ENCODE assay signal across 8 cellular contexts in the genomic region with DNA sequence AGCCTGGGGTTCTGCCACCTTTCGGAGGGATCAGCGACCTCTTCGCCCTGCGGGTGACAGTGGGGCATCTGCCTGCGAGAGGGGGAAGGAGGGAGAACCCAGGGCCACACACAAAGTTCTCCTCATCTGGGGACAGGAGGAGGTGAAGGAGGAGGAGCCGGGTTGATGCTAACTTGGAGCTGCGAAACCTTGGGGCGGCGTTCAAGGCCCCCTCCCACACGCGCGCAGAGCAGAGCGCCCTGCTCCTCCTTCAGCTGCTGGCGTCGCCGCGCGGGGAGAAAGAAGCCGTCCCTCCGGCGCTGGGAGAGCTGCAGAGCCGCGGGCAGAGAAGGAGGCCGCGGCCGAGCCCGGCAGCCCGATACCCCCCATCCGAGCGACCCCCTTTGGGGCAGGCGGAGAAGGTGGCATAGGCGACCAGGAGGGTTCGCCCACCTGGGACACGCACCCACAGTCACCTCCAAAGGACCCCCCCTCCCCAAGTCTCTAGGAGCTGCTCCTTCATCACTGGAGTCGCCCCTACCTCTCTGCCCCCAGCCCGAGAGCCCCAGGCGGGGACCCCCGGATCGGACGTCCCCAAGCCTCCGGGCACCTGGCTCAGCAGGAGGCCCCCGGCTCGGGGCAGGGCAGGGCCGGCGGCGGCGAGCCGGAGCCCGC. TPM values are rescaled to one million over a fixed set of nuclear protein-coding genes. Genes with fewer than 3 reads are reported as not detected.
A peak's percentile ranks its signal among the peaks of the same experiment; 100 is the strongest.
DNase-seq lines count a peak whose midpoint lies in the region; ATAC-seq and TF ChIP-seq lines count a peak whose summit lies in the region.

A gene with protein sequence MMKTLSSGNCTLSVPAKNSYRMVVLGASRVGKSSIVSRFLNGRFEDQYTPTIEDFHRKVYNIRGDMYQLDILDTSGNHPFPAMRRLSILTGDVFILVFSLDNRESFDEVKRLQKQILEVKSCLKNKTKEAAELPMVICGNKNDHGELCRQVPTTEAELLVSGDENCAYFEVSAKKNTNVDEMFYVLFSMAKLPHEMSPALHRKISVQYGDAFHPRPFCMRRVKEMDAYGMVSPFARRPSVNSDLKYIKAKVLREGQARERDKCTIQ (plus strand): TSS at position 232 of the 654 bp plus-strand sequence. CDS start 5,979 bp downstream, outside the sequence.

- H3K4me1 ChIP-seq in A673 (ENCODE audit: insufficient read depth, low read length, poor library complexity, severe bottlenecking) (peaks cover 45% of the 10 kb centered on the region), Peyer's patch (peaks cover 0 to 28% (median 7%) of the 10 kb centered on the region in 4 donors), spleen (peaks cover 0 to 46% (median 24%) of the 10 kb centered on the region in 6 donors)

- POLR2A ChIA-PET in A673 (lab: Charles Lee; ENCODE audit: low non-redundant PET), result no interaction called here

- H3K27me3 ChIP-seq in A673 (replicated peaks; ENCODE audit: insufficient read depth, low read depth, low read length, poor library complexity) (no peaks in the 10 kb centered on the region), Peyer's patch (no peaks in the 10 kb centered on the region), spleen (replicated peaks in 1 of 7) (peaks cover 0 to 79% (median 31%) of the 10 kb centered on the region in 7 donors)

- peak; percentile 73 for DNase-seq in A673 (ENCODE audit: low spot score)
- DNase-seq in Peyer's patch, result peak in 2 of 3 donors; percentile 61 to 63
- peak in 33 of 58 donors; percentile 14 to 80 (median 49) for DNase-seq in anterior cingulate cortex (lab: John Stamatoyannopoulos, UW)
- peak; percentile 63 for DNase-seq in iPS-NIHi11 (ENCODE audit: low spot score)
- DNase-seq in spleen, result no peak
- DNase-seq in amniotic stem cell (lab: John Stamatoyannopoulos, UW), result no peak

- H3K27ac ChIP-seq in A673 (ENCODE audit: low read depth, low read length, poor library complexity, severe bottlenecking), result peak within 1 kb of the TSS; percentile 21
- peak within 1 kb of the TSS; percentile 5 to 69 (median 38) for H3K27ac ChIP-seq in Peyer's patch
- no peak within 1 kb of the TSS for H3K27ac ChIP-seq in spleen

- H3K36me3 ChIP-seq in A673 (ENCODE audit: insufficient read depth, low read length, poor library complexity, severe bottlenecking) (no peaks in the 10 kb centered on the region), Peyer's patch (no peaks in the 10 kb centered on the region), spleen (no peaks in the 10 kb centered on the region)

- no peaks in the 10 kb centered on the region for H3K9me3 ChIP-seq in A673 (ENCODE audit: low read depth, low read length, poor library complexity, severe bottlenecking)
- H3K9me3 ChIP-seq in Peyer's patch, result no peaks in the 10 kb centered on the region
- H3K9me3 ChIP-seq in spleen, result no peaks in the 10 kb centered on the region

- TF ChIP-seq POLR2A in Peyer's patch (IDR thresholded peaks at IDR 0.05) (peak in 1 of 2 donors; percentile 16), spleen (IDR thresholded peaks at IDR 0.05) (no peak)

- no peak for TF ChIP-seq CTCF in A673 (conservative IDR thresholded peaks at IDR 0.05; ENCODE audit: low read depth, low read length)
- no peak for TF ChIP-seq CTCF in Peyer's patch (IDR thresholded peaks at IDR 0.05)
- no peak for TF ChIP-seq CTCF in spleen (IDR thresholded peaks at IDR 0.05 in 8 of 11, conservative IDR thresholded peaks at IDR 0.05 in 3 of 11)

- CTCF ChIA-PET in A673 (lab: Charles Lee), result interaction anchor here (0.6 to 1.2 kb wide), 3 partner anchors 16 to 72 kb away, joined by 3 to 7 read pairs (median 5); no protein-coding TSS in a partner anchor

- ATAC-seq in GM19023 (IDR thresholded peaks at IDR 0.05; ENCODE audit: unreplicated experiment) (peak; percentile 8), GM18502 (IDR thresholded peaks at IDR 0.05; ENCODE audit: poor library complexity, unreplicated experiment) (no peak)

- intact Hi-C loops in A673 (cut with micrococcal nuclease; ENCODE audit: unreplicated experiment) (no loop called here), spleen (cut with DNase I; ENCODE audit: low total_unique reads) (no loop called here)

- H3K4me3 ChIP-seq in A673 (ENCODE audit: low read depth, low read length, poor library complexity, severe bottlenecking) (peak within 1 kb of the TSS; percentile 54), Peyer's patch (peak within 1 kb of the TSS; percentile 40 to 67 (median 64)), spleen (peak within 1 kb of the TSS; percentile 27 to 79 (median 50))

- BruUV-seq in A673 (replicated peaks; lab: Mats Ljungman, UMichigan), result no TSS peak

- 0 to 2% (median 1%) methylated on average over 19 to 49 of the region's 49 CpGs for WGBS in spleen, 5 donors

RNA-seq across cellular contexts. Expression of the gene that starts here (rescaled TPM):
- total RNA-seq in A673 (2021) (1.3 and 3.1 TPM in 2 replicates), Peyer's patch (1 to 10 TPM; 2.7 to 5.8 (median 4.8) TPM), spleen (under 1 TPM in 4 of 7 donors, not detected in 3; 0.14 to 0.44 (median 0.22) TPM)
- polyA plus RNA-seq in spleen, result under 1 TPM; 0.04 to 0.24 (median 0.13) TPM

Comparison
In these comparisons a context has a peak if more than half of its experiments do, and no peak if none do; other contexts are left out.
1. DNase-seq: peak in A673 (single experiment), Peyer's patch (2 of 3), anterior cingulate cortex (33 of 58) and iPS-NIHi11 (single experiment); none in spleen (single experiment) and amniotic stem cell (single experiment).
2. H3K27ac ChIP-seq: peak in A673 (single experiment) and Peyer's patch (4 of 4); none in spleen (0 of 8).
3. Peak in every context shown above with its lines, with median percentiles within 50 percentile points of each other: H3K4me3 ChIP-seq.